Comparison of ENCODE assay signal across 11 cellular contexts in the genomic region with DNA sequence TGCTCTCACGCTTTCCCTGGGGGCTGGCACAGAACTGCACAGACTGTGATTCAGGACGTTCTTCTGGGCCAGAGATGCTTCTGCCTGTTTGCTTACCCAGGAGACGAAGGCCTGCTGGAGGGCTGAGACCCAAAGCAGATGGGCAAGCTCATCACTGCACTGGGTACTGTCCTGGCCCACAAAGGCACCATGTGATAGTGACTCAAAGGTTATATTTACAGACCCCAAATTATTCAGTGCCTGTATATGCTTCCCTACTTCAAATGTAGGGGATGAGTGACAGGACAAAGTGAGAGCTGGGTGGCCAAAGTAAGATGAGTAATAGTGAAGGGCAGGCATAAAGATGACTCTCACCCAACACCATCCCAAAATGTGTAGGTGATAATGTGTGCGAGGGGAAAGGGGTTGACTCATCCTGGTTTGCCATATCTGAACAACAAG.
DNase-seq lines count a peak whose midpoint lies in the region; ATAC-seq lines count a peak whose summit lies in the region.
"Had no signal": no experiment of that assay in that cellular context is flagged by ENCODE, and none has a peak within 500 bp of the region (broad histone marks: within the 10 kb centered on the region; RNA-seq: fewer than 3 reads in every experiment).

No MANE protein-coding gene starts in this region.

- no peaks in the 10 kb centered on the region for H3K36me3 Mint-ChIP-seq in activated naive CD4-positive, alpha-beta T cell treated with anti-CD3 and anti-CD28 coated beads, Interleukin-2, amount 50 U/mL, for 72 hours
- no peaks in the 10 kb centered on the region for H3K36me3 Mint-ChIP-seq in CD8-positive, alpha-beta memory T cell

- no peaks in the 10 kb centered on the region for H3K9me3 Mint-ChIP-seq in activated naive CD4-positive, alpha-beta T cell treated with anti-CD3 and anti-CD28 coated beads, Interleukin-2, amount 50 U/mL, for 72 hours
- no peaks in the 10 kb centered on the region for H3K9me3 Mint-ChIP-seq in CD8-positive, alpha-beta memory T cell

- POLR2A ChIA-PET in CD8-positive, alpha-beta memory T cell (lab: Charles Lee), result no interaction called here

- CTCF ChIA-PET in CD8-positive, alpha-beta memory T cell (lab: Charles Lee), result no interaction called here

- H3K4me1 ChIP-seq in CD8-positive, alpha-beta memory T cell (ENCODE audit: insufficient read depth, low read length), result no peaks in the 10 kb centered on the region

- no peaks in the 10 kb centered on the region for H3K36me3 ChIP-seq in CD8-positive, alpha-beta memory T cell (ENCODE audit: insufficient read depth, low read length)

- peak overlapping the region; percentile 39 to 94 for H3K27ac Mint-ChIP-seq in activated naive CD4-positive, alpha-beta T cell treated with anti-CD3 and anti-CD28 coated beads, Interleukin-2, amount 50 U/mL, for 72 hours
- H3K27ac Mint-ChIP-seq in CD8-positive, alpha-beta memory T cell, result no peak overlapping the region

- H3K27me3 ChIP-seq in CD8-positive, alpha-beta memory T cell (ENCODE audit: insufficient read depth, low read length, poor library complexity, severe bottlenecking), result no peaks in the 10 kb centered on the region

- ATAC-seq in activated naive CD4-positive, alpha-beta T cell treated with anti-CD3 and anti-CD28 coated beads, Interleukin-2, amount 50 U/mL, for 72 hours, result peak; percentile 86 to 94
- ATAC-seq in stimulated activated naive CD8-positive, alpha-beta T cell treated with anti-CD3 and anti-CD28 coated beads, Interleukin-15, Interleukin-2, amounts not matched to agents 100 U/mL and 50 U/mL, for 24 hours, result peak; percentile 96

- no peak overlapping the region for H3K4me3 ChIP-seq in CD8-positive, alpha-beta memory T cell (ENCODE audit: low read length)

- H3K4me3 Mint-ChIP-seq in CD8-positive, alpha-beta memory T cell, result no peak overlapping the region

- peaks cover 0 to 6% (median 0%) of the 10 kb centered on the region in 3 donors for H3K4me1 Mint-ChIP-seq in CD8-positive, alpha-beta memory T cell

- H3K9me3 ChIP-seq in CD8-positive, alpha-beta memory T cell (ENCODE audit: low read length), result no peaks in the 10 kb centered on the region

- H3K27me3 Mint-ChIP-seq in CD8-positive, alpha-beta memory T cell, result peaks cover 5 to 31% of the 10 kb centered on the region in 2 donors

- H3K27ac ChIP-seq in CD8-positive, alpha-beta memory T cell (ENCODE audit: low read depth, low read length), result no peak overlapping the region

- DNase-seq in activated naive CD4-positive, alpha-beta T cell treated with anti-CD3 and anti-CD28 coated beads, Interleukin-2, amount 50 U/mL, for 72 hours (ENCODE audit: low spot score in 2 of 2), result peak; percentile 20 to 57
- DNase-seq in activated naive CD4-positive, alpha-beta T cell (lab: John Stamatoyannopoulos, UW), result no peak
- peak; percentile 80 for DNase-seq in NCI-H446 treated with DMSO at 0.1 percent for 48 hours (lab: John Stamatoyannopoulos, UW)
- peak; percentile 74 for DNase-seq in cerebellar cortex (ENCODE audit: low spot score)
- peak; percentile 42 for DNase-seq in stimulated activated naive CD8-positive, alpha-beta T cell treated with anti-CD3 and anti-CD28 coated beads, Interleukin-15, Interleukin-2, amounts not matched to agents 100 U/mL and 50 U/mL, for 24 hours
- DNase-seq in CD8-positive, alpha-beta memory T cell, result no peak
- no peak for DNase-seq in NCI-H187 (lab: John Stamatoyannopoulos, UW)
- no peak for DNase-seq in pons (ENCODE audit: low spot score)
- DNase-seq: DMS 273 treated with DMSO at 0.1 percent for 48 hours, NCI-H226, small intestine had no signal

Comparison
In these comparisons a context has a peak if more than half of its experiments do, and no peak if none do; other contexts are left out.
1. DNase-seq: peak in activated naive CD4-positive, alpha-beta T cell treated with anti-CD3 and anti-CD28 coated beads, Interleukin-2, amount 50 U/mL, for 72 hours (2 of 2), NCI-H446 treated with DMSO at 0.1 percent for 48 hours (single experiment), cerebellar cortex (single experiment) and stimulated activated naive CD8-positive, alpha-beta T cell treated with anti-CD3 and anti-CD28 coated beads, Interleukin-15, Interleukin-2, amounts not matched to agents 100 U/mL and 50 U/mL, for 24 hours (single experiment); none in activated naive CD4-positive, alpha-beta T cell (0 of 4), CD8-positive, alpha-beta memory T cell (0 of 5), NCI-H187 (0 of 2) and pons (single experiment).
2. H3K27ac Mint-ChIP-seq: peak in activated naive CD4-positive, alpha-beta T cell treated with anti-CD3 and anti-CD28 coated beads, Interleukin-2, amount 50 U/mL, for 72 hours (2 of 2); none in CD8-positive, alpha-beta memory T cell (0 of 8).